Comparison of ENCODE assay signal across 10 cellular contexts in genomic region chr19:47020132-47020805, GRCh38. TPM values are rescaled to one million over a fixed set of nuclear protein-coding genes. Genes with fewer than 3 reads are reported as not detected.
DNase-seq lines count a peak whose midpoint lies in the region; ATAC-seq and TF ChIP-seq lines count a peak whose summit lies in the region.
"Had no signal": no experiment of that assay in that cellular context is flagged by ENCODE, and none has a peak within 500 bp of the region (broad histone marks: within the 10 kb centered on the region; RNA-seq: fewer than 3 reads in every experiment).

No MANE protein-coding gene starts in this region.

- H3K27me3 ChIP-seq in iPS DF 6.9 (ENCODE audit: control insufficient read depth, insufficient read depth, low read length) (peaks cover 29% of the 10 kb centered on the region), thymus (ENCODE audit: control insufficient read depth, insufficient read depth) (peaks cover 66% of the 10 kb centered on the region)

- H3K4me1 ChIP-seq in iPS DF 6.9 (ENCODE audit: control insufficient read depth, insufficient read depth, low read length) (peaks cover 3% of the 10 kb centered on the region; the same call in 1 of the 2 replicates), thymus (ENCODE audit: control insufficient read depth, insufficient read depth, low read length) (no peaks in the 10 kb centered on the region)

- peak overlapping the region; percentile 14; the same call in 1 of the 2 replicates for H3K27ac ChIP-seq in VCaP
- H3K27ac ChIP-seq in iPS DF 6.9 (ENCODE audit: low read length) = no peak overlapping the region
- no peak overlapping the region for H3K27ac ChIP-seq in thymus (ENCODE audit: low read depth)
- H3K27ac ChIP-seq: sigmoid colon had no signal

- H3K36me3 ChIP-seq in iPS DF 6.9 (ENCODE audit: control insufficient read depth, insufficient read depth, low read length) (no peaks in the 10 kb centered on the region), thymus (ENCODE audit: control insufficient read depth, insufficient read depth) (no peaks in the 10 kb centered on the region)
- H3K36me3 ChIP-seq: sigmoid colon had no signal

- TF ChIP-seq CTCF in VCaP (conservative IDR thresholded peaks at IDR 0.05) = no peak

- peaks cover 41% of the 10 kb centered on the region for H3K27me3 Mint-ChIP-seq in activated T-cell treated with anti-CD3 and anti-CD28 coated beads, Interleukin-2, amount 50 U/mL, for 72 hours (ENCODE audit: low read depth)

- peaks cover 0 to 2% of the 10 kb centered on the region in 2 donors for H3K36me3 Mint-ChIP-seq in activated T-cell treated with anti-CD3 and anti-CD28 coated beads, Interleukin-2, amount 50 U/mL, for 72 hours (ENCODE audit: insufficient read depth in 2 of 2)
- H3K36me3 Mint-ChIP-seq: immature natural killer cell had no signal

- no peaks in the 10 kb centered on the region for H3K9me3 Mint-ChIP-seq in activated T-cell treated with anti-CD3 and anti-CD28 coated beads, Interleukin-2, amount 50 U/mL, for 72 hours
- H3K9me3 Mint-ChIP-seq: immature natural killer cell had no signal

- H3K4me1 Mint-ChIP-seq in activated T-cell treated with anti-CD3 and anti-CD28 coated beads, Interleukin-2, amount 50 U/mL, for 72 hours (ENCODE audit: low read depth) = peaks cover 6% of the 10 kb centered on the region

- peak overlapping the region; percentile 62 to 65 for H3K4me3 Mint-ChIP-seq in activated T-cell treated with anti-CD3 and anti-CD28 coated beads, Interleukin-2, amount 50 U/mL, for 72 hours

- peak in 1 of 2 donors; percentile 42 for ATAC-seq in activated T-cell treated with anti-CD3 and anti-CD28 coated beads, Interleukin-2, amount 50 U/mL, for 72 hours (replicated peaks in 1 of 2)

- DNase-seq in activated T-cell treated with anti-CD3 and anti-CD28 coated beads, Interleukin-2, amount 50 U/mL, for 72 hours = no peak
- no peak for DNase-seq in activated T-cell treated with anti-CD3 and anti-CD28 coated beads, Interleukin-2, amount 50 U/mL, for 1 hour
- no peak for DNase-seq in iPS DF 6.9 (ENCODE audit: low read depth, low spot score)
- no peak for DNase-seq in NCI-H2107 (lab: John Stamatoyannopoulos, UW)
- no peak for DNase-seq in effector CD8-positive, alpha-beta T cell (lab: John Stamatoyannopoulos, UW)
- DNase-seq in NCI-H187 (lab: John Stamatoyannopoulos, UW) = no peak
- DNase-seq: immature natural killer cell, sigmoid colon had no signal

- H3K9me3 ChIP-seq in iPS DF 6.9 (ENCODE audit: control insufficient read depth, insufficient read depth, low read length) = no peaks in the 10 kb centered on the region
- no peaks in the 10 kb centered on the region for H3K9me3 ChIP-seq in thymus (ENCODE audit: control insufficient read depth)
- H3K9me3 ChIP-seq: sigmoid colon had no signal

- no peak overlapping the region for H3K27ac Mint-ChIP-seq in activated T-cell treated with anti-CD3 and anti-CD28 coated beads, Interleukin-2, amount 50 U/mL, for 72 hours
- H3K27ac Mint-ChIP-seq: immature natural killer cell had no signal

- no CpG with 5 or more reads among the region's 62 CpGs for WGBS in iPS DF 6.9 (ENCODE audit: insufficient coverage, insufficient read length)
- WGBS in thymus = 3% methylated on average over 62 of the region's 62 CpGs

- H3K4me3 ChIP-seq in iPS DF 6.9 (ENCODE audit: low read length) (peak overlapping the region; percentile 49; the same call in 1 of the 2 replicates), thymus (ENCODE audit: low read length) (peak overlapping the region; percentile 9)

RNA-seq across cellular contexts. Expression of gene NPAS1, which starts 0.6 kb away (rescaled TPM):
- total RNA-seq in activated T-cell treated with anti-CD3 and anti-CD28 coated beads, Interleukin-2, amount 50 U/mL, for 72 hours = 1 to 10 TPM in 1 of 2 donors, under 1 TPM in 1; 0.55 to 1.1 TPM
- 0.46 TPM for polyA plus RNA-seq in thymus
- polyA plus RNA-seq: immature natural killer cell had no signal

RNA-seq across cellular contexts. Expression of gene TMEM160, which starts 28.2 kb away (rescaled TPM):
- 10 to 100 TPM; 30.8 TPM for total RNA-seq in activated T-cell treated with anti-CD3 and anti-CD28 coated beads, Interleukin-2, amount 50 U/mL, for 72 hours
- 5.0 TPM for polyA plus RNA-seq in thymus
